ENCODE assay signal across 21 cellular contexts in the genomic region with DNA sequence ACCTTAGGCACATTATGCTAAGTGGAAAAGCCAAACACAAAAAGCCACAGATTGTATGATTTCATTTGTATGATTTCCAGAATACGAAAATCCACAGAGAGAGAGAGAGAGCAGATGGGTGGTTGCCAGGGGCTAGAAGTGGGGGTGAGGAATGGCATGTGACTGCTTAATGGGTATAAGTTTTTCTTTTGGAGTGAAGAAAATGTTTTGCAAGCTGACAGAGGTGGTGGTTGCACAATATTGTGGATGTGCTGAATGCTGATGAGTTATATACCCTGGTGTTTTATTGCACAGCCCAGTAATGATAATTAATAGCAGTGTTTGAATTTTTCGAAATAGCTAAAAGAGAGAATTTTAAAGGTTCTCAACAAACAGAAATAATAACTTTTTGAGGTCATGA.
DNase-seq lines count a peak whose midpoint lies in the region; TF ChIP-seq lines count a peak whose summit lies in the region.
"Had no signal": no experiment of that assay in that cellular context is flagged by ENCODE, and none has a peak within 500 bp of the region (broad histone marks: within the 10 kb centered on the region; RNA-seq: fewer than 3 reads in every experiment).

No MANE protein-coding gene starts in this region.

- CTCF ChIA-PET in GM10248 (lab: Yijun Ruan, JAX): no interaction called here

- H3K4me3 ChIP-seq in cardiac fibroblast (replicated peaks in 1 of 2; ENCODE audit: low read depth in 2 of 2, low read length in 2 of 2) (no peak overlapping the region), fibroblast of the aortic adventitia (ENCODE audit: low read depth, low read length) (no peak overlapping the region)
- H3K4me3 ChIP-seq: SJSA1 had no signal

- no peak for TF ChIP-seq CTCF in cardiac fibroblast (IDR thresholded peaks at IDR 0.05; ENCODE audit: low read depth, low read length)
- no peak for TF ChIP-seq CTCF in fibroblast of the aortic adventitia (IDR thresholded peaks at IDR 0.05; ENCODE audit: insufficient read depth, low read length)
- TF ChIP-seq CTCF in GM10248 (IDR thresholded peaks at IDR 0.05; ENCODE audit: control extremely low read depth, extremely low read depth, low read depth, missing control alignments): no peak

- POLR2A ChIA-PET in GM10248 (lab: Yijun Ruan, JAX): no interaction called here

- peak; percentile 2 for DNase-seq in NCI-H2171 treated with DMSO at 0.1 percent for 48 hours (lab: John Stamatoyannopoulos, UW)
- DNase-seq in NCI-H2171 (lab: John Stamatoyannopoulos, UW): no peak
- DNase-seq in cardiac fibroblast (ENCODE audit: low read depth in 2 of 2): peak; percentile 4 to 81
- DNase-seq in fibroblast of the aortic adventitia (ENCODE audit: low read depth): peak; percentile 60
- DNase-seq in stromal cell of bone marrow (ENCODE audit: low read depth): peak; percentile 46
- DNase-seq in GM10248 (ENCODE audit: extremely low spot score): no peak
- DNase-seq in NCI-H226: no peak
- DNase-seq: Caco-2; CD8-positive, alpha-beta T cell; EL; GDM1; NCI-H1092; NCI-H1417 treated with DMSO at 0.1 percent for 48 hours; NCI-H1694 treated with DMSO at 0.1 percent for 48 hours; NCI-H2081 treated with DMSO at 0.1 percent for 48 hours; NCI-H524 treated with DMSO at 0.1 percent for 48 hours; NCI-H82; NK-92 treated with Interleukin-12 subunit alpha and Interleukin-12 subunit beta, amount 100 ng/mL, for 24 hours; Right ventricle myocardium superior; RPMI8226 had no signal

Comparison
In these comparisons a context has a peak if more than half of its experiments do, and no peak if none do; other contexts are left out.
1. DNase-seq: peak in NCI-H2171 treated with DMSO at 0.1 percent for 48 hours (single experiment), cardiac fibroblast (2 of 2), fibroblast of the aortic adventitia (single experiment) and stromal cell of bone marrow (single experiment); none in NCI-H2171 (single experiment), GM10248 (single experiment) and NCI-H226 (single experiment).